In genomic region chr21:31941694-31942093, GRCh38 we compare ENCODE assay signal across 6 cellular contexts.
"Had no signal": no experiment of that assay in that cellular context is flagged by ENCODE, and none has a peak within 500 bp of the region (broad histone marks: within the 10 kb centered on the region; RNA-seq: fewer than 3 reads in every experiment).

No MANE protein-coding gene starts in this region.

- H3K4me3 ChIP-seq: GM23338 had no signal

- ATAC-seq: GM23338, HepG2 had no signal

- H3K27ac Mint-ChIP-seq: GM23338, IgD-negative memory B cell had no signal

- H3K4me1 Mint-ChIP-seq: IgD-negative memory B cell had no signal

- H3K9me3 Mint-ChIP-seq: GM23338, H9 had no signal

- H3K27ac ChIP-seq: HL-60 had no signal

- H3K4me3 Mint-ChIP-seq: GM23338, H9, IgD-negative memory B cell had no signal

- H3K36me3 Mint-ChIP-seq: IgD-negative memory B cell had no signal

- DNase-seq: H9, HCEC 1CT had no signal
